17 cellular contexts compared by ENCODE assay signal in the genomic region with DNA sequence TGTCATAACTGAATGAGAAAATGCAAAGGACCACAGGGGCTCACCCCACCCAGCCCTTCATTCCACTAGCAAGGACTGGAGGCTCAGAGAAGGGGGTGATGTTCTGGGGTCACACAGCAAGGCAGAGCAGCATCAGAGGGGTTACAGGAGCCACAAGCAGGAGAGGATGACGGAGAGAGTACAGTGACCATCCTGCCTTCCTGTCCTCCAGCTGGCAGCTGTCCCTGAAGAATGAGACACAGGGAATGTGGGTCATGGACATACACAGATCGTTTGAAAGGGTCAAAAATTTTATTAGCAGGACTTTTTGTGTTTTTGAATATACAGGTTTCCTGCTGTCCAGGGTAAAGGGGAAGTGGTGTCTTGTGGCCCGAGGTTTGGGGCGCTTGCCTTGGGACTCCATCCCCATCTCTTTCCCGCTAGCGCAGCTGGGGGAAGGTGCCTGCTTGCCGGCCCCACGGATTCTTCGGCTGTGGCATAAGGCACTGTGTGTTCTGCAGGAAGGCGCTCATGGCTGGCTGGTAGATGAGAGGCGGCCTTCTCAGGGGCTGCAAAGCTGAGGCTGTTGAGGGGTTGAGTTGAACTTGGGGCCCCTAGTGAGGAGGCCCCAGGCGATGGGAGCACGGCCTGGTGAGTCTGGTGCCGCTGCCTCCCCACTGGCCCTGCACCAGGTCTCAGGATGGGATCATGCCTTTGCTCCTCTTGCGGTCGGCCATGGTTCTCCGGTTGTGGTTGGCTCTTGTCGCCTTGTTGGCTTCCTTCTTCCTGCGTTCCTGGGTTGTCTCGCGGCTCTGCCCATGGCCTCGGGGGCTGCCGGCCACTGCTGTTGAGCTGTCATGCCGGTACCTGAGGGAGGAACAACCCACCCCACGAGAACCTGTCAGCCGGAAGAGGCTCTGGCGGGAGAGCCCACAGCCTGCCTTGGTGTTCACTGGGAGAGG. TPM values are rescaled to one million over a fixed set of nuclear protein-coding genes. Genes with fewer than 3 reads are reported as not detected.
DNase-seq lines count a peak whose midpoint lies in the region; ATAC-seq, FAIRE-seq and TF ChIP-seq lines count a peak whose summit lies in the region.
"Had no signal": no experiment of that assay in that cellular context is flagged by ENCODE, and none has a peak within 500 bp of the region (broad histone marks: within the 10 kb centered on the region; RNA-seq: fewer than 3 reads in every experiment).

No MANE protein-coding gene starts in this region.

- H3K79me2 ChIP-seq in OCI-LY7 (ENCODE audit: insufficient read depth, low read depth, low read length), result no peaks in the 10 kb centered on the region

- H3K9me3 ChIP-seq in IMR-90 (ENCODE audit: control insufficient read depth, insufficient read depth, low read length) (no peaks in the 10 kb centered on the region), OCI-LY7 (ENCODE audit: low read length) (no peaks in the 10 kb centered on the region), body of pancreas (no peaks in the 10 kb centered on the region), pancreas (no peaks in the 10 kb centered on the region)

- no peak overlapping the region for H2AK5ac ChIP-seq in IMR-90 (ENCODE audit: low read depth, low read length)

- WGBS in IMR-90 (ENCODE audit: extremely low coverage in 2 of 2, insufficient read length in 1 of 2), 2 experiments, result 95% methylated on average over 17 of the region's 27 CpGs; no CpG with 5 or more reads in 1 of the 2 experiments
- WGBS in body of pancreas, 2 donors, result 69 to 82% methylated on average over 8 to 26 of the region's 27 CpGs
- WGBS in pancreas, 2 donors, result 90% methylated on average over 27 of the region's 27 CpGs

- no peaks in the 10 kb centered on the region for H4K20me1 ChIP-seq in IMR-90 (ENCODE audit: insufficient read depth, low read length)
- H4K20me1 ChIP-seq in OCI-LY7 (ENCODE audit: insufficient read depth, low read length), result no peaks in the 10 kb centered on the region

- H3K4ac ChIP-seq in IMR-90 (ENCODE audit: low read depth, low read length), result no peak overlapping the region

- no peak overlapping the region for H3K56ac ChIP-seq in IMR-90 (ENCODE audit: extremely low read depth, insufficient read depth, low read length)

- no peak for TF ChIP-seq CTCF in IMR-90 (conservative IDR thresholded peaks at IDR 0.05; ENCODE audit: low read depth, low read length)
- TF ChIP-seq CTCF in OCI-LY7 (conservative IDR thresholded peaks at IDR 0.05; ENCODE audit: low read length), result no peak
- TF ChIP-seq CTCF in body of pancreas (IDR thresholded peaks at IDR 0.05), result no peak
- TF ChIP-seq CTCF in pancreas (IDR thresholded peaks at IDR 0.05), result no peak

- no peak overlapping the region for H3K4me2 ChIP-seq in IMR-90 (ENCODE audit: low read depth, low read length)
- no peak overlapping the region for H3K4me2 ChIP-seq in OCI-LY7 (ENCODE audit: low read length)

- H2BK15ac ChIP-seq in IMR-90 (ENCODE audit: low read depth, low read length), result no peak overlapping the region

- H4K8ac ChIP-seq in IMR-90 (ENCODE audit: low read depth in 2 of 2, low read length in 2 of 2), result no peak overlapping the region

- H4K5ac ChIP-seq in IMR-90 (ENCODE audit: low read depth, low read length), result no peak overlapping the region

- H4K91ac ChIP-seq in IMR-90 (ENCODE audit: insufficient read depth, low read depth, low read length), result no peak overlapping the region

- dilution Hi-C loops in IMR-90 (cut with HindIII; ENCODE audit: low sequenced_read_pairs, unreplicated experiment), result no loop called here

- no peak overlapping the region for H2BK20ac ChIP-seq in IMR-90 (ENCODE audit: low read depth, low read length)

- H3K27ac ChIP-seq in IMR-90 (ENCODE audit: insufficient read depth, low read length) (no peak overlapping the region), OCI-LY7 (ENCODE audit: low read depth, low read length, poor library complexity, severe bottlenecking) (no peak overlapping the region), body of pancreas (peak overlapping the region in 3 of 4 donors; percentile 62 to 91 (median 63)), pancreas (peak overlapping the region; percentile 22 to 57 (median 42))
- H3K27ac ChIP-seq: SK-N-MC had no signal

- H2AFZ ChIP-seq in IMR-90 (replicated peaks; ENCODE audit: low read length, poor library complexity), result no peak overlapping the region
- no peak overlapping the region for H2AFZ ChIP-seq in OCI-LY7 (ENCODE audit: low read length)

- H2AK9ac ChIP-seq in IMR-90 (replicated peaks; ENCODE audit: low read depth, low read length, poor library complexity), result no peak overlapping the region

- intact Hi-C loops in IMR-90 (cut with micrococcal nuclease), result no loop called here
- intact Hi-C loops in OCI-LY7 (cut with micrococcal nuclease; ENCODE audit: unreplicated experiment), result no loop called here
- intact Hi-C loops in body of pancreas (cut with DNase I), result no loop called here
- intact Hi-C loops in pancreas (cut with DNase I), result no loop called here

- H3K36me3 ChIP-seq in IMR-90 (ENCODE audit: control insufficient read depth, insufficient read depth, low read length) (peaks cover 52% of the 10 kb centered on the region), OCI-LY7 (ENCODE audit: insufficient read depth, low read length) (peaks cover 52% of the 10 kb centered on the region), body of pancreas (replicated peaks in 1 of 2; ENCODE audit: insufficient read depth in 1 of 2, low read depth in 2 of 2) (peaks cover 0 to 36% of the 10 kb centered on the region in 2 donors), pancreas (peaks cover 0 to 44% (median 15%) of the 10 kb centered on the region in 3 donors)

- TF ChIP-seq RAD21 in IMR-90 (IDR thresholded peaks at IDR 0.05; ENCODE audit: low read length), result no peak

- in situ Hi-C loops in IMR-90 (cut with MboI; ENCODE audit: low sequenced_read_pairs), result no loop called here

- BruUV-seq in IMR-90 (replicated peaks; lab: Mats Ljungman, UMichigan), result TSS peak; percentile 87
- TSS peak; percentile 84 for BruUV-seq in OCI-LY7 (replicated peaks; lab: Mats Ljungman, UMichigan)

- CTCF ChIA-PET in IMR-90 (lab: Yijun Ruan, JAX), result no interaction called here
- CTCF ChIA-PET in OCI-LY7 (lab: Charles Lee; ENCODE audit: unreplicated experiment), result interaction anchor here (0.6 kb wide), 1 partner anchor 27 kb away, joined by 3 read pairs; no protein-coding TSS in a partner anchor

- no peak overlapping the region for H3K23ac ChIP-seq in IMR-90 (ENCODE audit: low read depth, low read length)

- no peak for ATAC-seq in IMR-90 (ENCODE audit: low read depth)
- ATAC-seq in body of pancreas, result no peak
- no peak for ATAC-seq in pancreas
- ATAC-seq: Panc1, Right ventricle myocardium inferior had no signal

- H3K4me3 ChIP-seq in IMR-90 (ENCODE audit: insufficient read depth, low read depth, low read length) (no peak overlapping the region), OCI-LY7 (ENCODE audit: low read depth, low read length, poor library complexity, severe bottlenecking) (no peak overlapping the region), body of pancreas (no peak overlapping the region), pancreas (no peak overlapping the region)
- H3K4me3 ChIP-seq: SK-N-MC had no signal

- H3K27me3 ChIP-seq in IMR-90 (ENCODE audit: control insufficient read depth, insufficient read depth, low read length) (no peaks in the 10 kb centered on the region), body of pancreas (no peaks in the 10 kb centered on the region), pancreas (no peaks in the 10 kb centered on the region)

- H3K4me1 ChIP-seq in IMR-90 (ENCODE audit: control insufficient read depth, insufficient read depth, low read length), result peaks cover 2% of the 10 kb centered on the region; the same call in 1 of the 2 replicates
- H3K4me1 ChIP-seq in OCI-LY7 (ENCODE audit: insufficient read depth, low read length, poor library complexity, severe bottlenecking), result no peaks in the 10 kb centered on the region
- peaks cover 53% of the 10 kb centered on the region for H3K4me1 ChIP-seq in body of pancreas
- peaks cover 20 to 37% (median 24%) of the 10 kb centered on the region in 3 donors for H3K4me1 ChIP-seq in pancreas

- DNase-seq in IMR-90 (no peak), OCI-LY7 (ENCODE audit: low spot score) (no peak), body of pancreas (no peak), pancreas (no peak), NCI-H1105 (lab: John Stamatoyannopoulos, UW) (no peak), COR-L47 (lab: John Stamatoyannopoulos, UW) (no peak), nucleus accumbens (lab: John Stamatoyannopoulos, UW) (no peak)
- DNase-seq: CD4-positive, CD25-positive, alpha-beta regulatory T cell; DMS79; H9; NCI-H146; NCI-H2081 treated with DMSO at 0.1 percent for 48 hours; NCI-H510A treated with DMSO at 0.1 percent for 48 hours; NCI-H82 had no signal

- H3K14ac ChIP-seq in IMR-90 (replicated peaks; ENCODE audit: low read depth, low read length), result no peak overlapping the region

- no peak for FAIRE-seq in pancreas (lab: Jason Lieb, UNC)

- TF ChIP-seq POLR2A in IMR-90 (IDR thresholded peaks at IDR 0.05; ENCODE audit: low read depth, low read length) (no peak), body of pancreas (IDR thresholded peaks at IDR 0.05) (no peak)

- H3K79me1 ChIP-seq in IMR-90 (ENCODE audit: low read depth in 1 of 2, low read length in 2 of 2), result no peaks in the 10 kb centered on the region

- H2BK5ac ChIP-seq in IMR-90 (ENCODE audit: low read depth, low read length, poor library complexity, severe bottlenecking), result no peak overlapping the region

- POLR2A ChIA-PET in IMR-90 (lab: Charles Lee; ENCODE audit: unreplicated experiment) (interaction anchor here (0.6 kb wide), 1 partner anchor 1930 kb away, joined by 3 read pairs; no protein-coding TSS in a partner anchor), OCI-LY7 (lab: Charles Lee) (no interaction called here)

- H3K9me2 ChIP-seq in OCI-LY7 (ENCODE audit: insufficient read depth, low read length), result no peaks in the 10 kb centered on the region

- H3K9me1 ChIP-seq in IMR-90 (ENCODE audit: insufficient read depth, low read length), result no peaks in the 10 kb centered on the region

- H3K18ac ChIP-seq in IMR-90 (ENCODE audit: low read depth, low read length), result no peak overlapping the region

- no peak overlapping the region for H3K9ac ChIP-seq in IMR-90 (ENCODE audit: low read depth, low read length)

- H2BK120ac ChIP-seq in IMR-90 (ENCODE audit: low read depth, low read length), result no peak overlapping the region

RNA-seq across cellular contexts. Expression of gene UQCR10, which starts 21.4 kb away (rescaled TPM):
- total RNA-seq in IMR-90 (2012; rRNA removed) (103 and 131 TPM in 2 replicates), OCI-LY7 (2022) (104 and 111 TPM in 2 replicates), body of pancreas (10 to 100 TPM; 21.0 to 27.4 TPM), pancreas (10 to 100 TPM; 23.9 to 40.1 (median 31.6) TPM)
- polyA plus RNA-seq in IMR-90 (2012; rRNA removed) (260 and 285 TPM in 2 replicates), pancreas (100 to 1,000 TPM in 1 of 2 donors, 10 to 100 TPM in 1; 75.4 to 103 TPM)
- polyA plus RNA-seq in IMR-90 (2012; cell fraction: cytosol; rRNA removed), result 186 and 231 TPM in 2 replicates
- polyA plus RNA-seq in IMR-90 (2012; cell fraction: nucleus; rRNA removed; ENCODE audit: low replicate concordance), result 43.0 and 59.7 TPM in 2 replicates
- 85.9 and 108 TPM in 2 replicates for total RNA-seq in OCI-LY7 (2014; rRNA removed; shearing (Covaris generic))

RNA-seq across cellular contexts. Expression of gene ZMAT5, which starts 21.8 kb away (rescaled TPM):
- total RNA-seq in IMR-90 (2012; rRNA removed), result 16.1 and 21.7 TPM in 2 replicates
- 31.8 and 33.7 TPM in 2 replicates for polyA plus RNA-seq in IMR-90 (2012; rRNA removed)
- polyA plus RNA-seq in IMR-90 (2012; cell fraction: cytosol; rRNA removed), result 27.5 and 37.0 TPM in 2 replicates
- 14.7 and 18.7 TPM in 2 replicates for polyA plus RNA-seq in IMR-90 (2012; cell fraction: nucleus; rRNA removed; ENCODE audit: low replicate concordance)
- total RNA-seq in OCI-LY7 (2014; rRNA removed; shearing (Covaris generic)), result 19.1 and 22.1 TPM in 2 replicates
- 20.4 and 21.2 TPM in 2 replicates for total RNA-seq in OCI-LY7 (2022)
- total RNA-seq in body of pancreas, result 1 to 10 TPM; 9.1 to 9.9 TPM
- total RNA-seq in pancreas, result 10 to 100 TPM in 4 of 6 donors, 1 to 10 TPM in 2; 8.3 to 13.2 (median 10.7) TPM
- 10 to 100 TPM; 19.9 to 20.7 TPM for polyA plus RNA-seq in pancreas

RNA-seq across cellular contexts. Expression of gene ASCC2, which starts 49.5 kb away (rescaled TPM):
- total RNA-seq in IMR-90 (2012; rRNA removed) (38.6 and 40.0 TPM in 2 replicates), OCI-LY7 (2022) (68.8 and 75.0 TPM in 2 replicates), body of pancreas (10 to 100 TPM; 34.3 to 42.0 TPM), pancreas (10 to 100 TPM; 26.4 to 34.2 (median 28.7) TPM)
- polyA plus RNA-seq in IMR-90 (2012; rRNA removed) (62.2 and 69.3 TPM in 2 replicates), pancreas (10 to 100 TPM; 58.6 to 66.6 TPM)
- 57.8 and 65.1 TPM in 2 replicates for polyA plus RNA-seq in IMR-90 (2012; cell fraction: cytosol; rRNA removed)
- 111 and 120 TPM in 2 replicates for polyA plus RNA-seq in IMR-90 (2012; cell fraction: nucleus; rRNA removed; ENCODE audit: low replicate concordance)
- 40.2 and 44.1 TPM in 2 replicates for total RNA-seq in OCI-LY7 (2014; rRNA removed; shearing (Covaris generic))

Comparison
In these comparisons a context has a peak if more than half of its experiments do, and no peak if none do; other contexts are left out.
1. H3K27ac ChIP-seq: peak in body of pancreas (3 of 4) and pancreas (4 of 4); none in IMR-90 (single experiment) and OCI-LY7 (single experiment).